22 cellular contexts compared by ENCODE assay signal in the genomic region with DNA sequence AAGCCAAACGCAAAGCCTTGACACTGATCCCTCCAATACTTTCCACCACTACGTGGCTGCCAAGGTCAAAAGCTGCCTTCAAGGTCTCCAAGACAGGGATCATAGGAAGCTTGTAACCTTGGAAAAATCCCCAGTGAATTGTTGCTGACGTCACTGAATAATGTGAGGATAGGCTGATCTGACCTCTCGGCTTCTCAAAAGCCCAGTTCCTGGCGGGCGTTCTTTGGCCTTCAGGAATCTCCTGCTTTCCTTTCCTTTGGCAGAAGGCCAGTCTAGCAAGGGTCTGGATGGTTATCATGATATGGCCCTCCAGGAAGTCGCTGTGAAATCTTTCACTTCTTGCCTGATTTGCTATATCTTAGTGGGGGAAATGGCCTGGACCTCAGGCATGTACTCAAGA.
DNase-seq lines count a peak whose midpoint lies in the region; ATAC-seq and TF ChIP-seq lines count a peak whose summit lies in the region.
"Had no signal": no experiment of that assay in that cellular context is flagged by ENCODE, and none has a peak within 500 bp of the region (broad histone marks: within the 10 kb centered on the region; RNA-seq: fewer than 3 reads in every experiment).

No MANE protein-coding gene starts in this region.

- H3K36me3 ChIP-seq in ACC112 (ENCODE audit: insufficient read depth, low read length) (no peaks in the 10 kb centered on the region), hepatocyte (replicated peaks; ENCODE audit: insufficient read depth, low read depth) (no peaks in the 10 kb centered on the region), prostate gland (no peaks in the 10 kb centered on the region)
- H3K36me3 ChIP-seq: upper lobe of left lung had no signal

- H3K4me2 ChIP-seq in hepatocyte = no peak overlapping the region
- H3K4me2 ChIP-seq: A549 had no signal

- H3K9me2 ChIP-seq in hepatocyte (replicated peaks; ENCODE audit: insufficient read depth) = no peaks in the 10 kb centered on the region

- 73% methylated on average over 7 of the region's 7 CpGs for WGBS in hepatocyte (ENCODE audit: low lambda C conversion rate, missing lambda C conversion rate)
- 77% methylated on average over 7 of the region's 7 CpGs for WGBS in prostate gland

- H2AFZ ChIP-seq in ACC112 (ENCODE audit: low read length, unreplicated experiment) = no peak overlapping the region
- H2AFZ ChIP-seq in hepatocyte = no peak overlapping the region

- TF ChIP-seq CTCF in hepatocyte (IDR thresholded peaks at IDR 0.05; ENCODE audit: poor library complexity) = no peak
- TF ChIP-seq CTCF in prostate gland (IDR thresholded peaks at IDR 0.05) = no peak

- H4K20me1 ChIP-seq in hepatocyte (ENCODE audit: insufficient read depth, poor library complexity, severe bottlenecking) = no peaks in the 10 kb centered on the region

- no peaks in the 10 kb centered on the region for H3K9me3 ChIP-seq in hepatocyte (ENCODE audit: low read depth)
- no peaks in the 10 kb centered on the region for H3K9me3 ChIP-seq in prostate gland
- H3K9me3 ChIP-seq: A549, upper lobe of left lung had no signal

- H3K4me3 ChIP-seq in ACC112 (ENCODE audit: low read depth, low read length) (no peak overlapping the region), hepatocyte (no peak overlapping the region), prostate gland (no peak overlapping the region)
- H3K4me3 ChIP-seq: A549, lung, upper lobe of left lung had no signal

- H3K27me3 ChIP-seq in ACC112 (ENCODE audit: insufficient read depth, low read length) = no peaks in the 10 kb centered on the region
- no peaks in the 10 kb centered on the region for H3K27me3 ChIP-seq in hepatocyte
- H3K27me3 ChIP-seq in prostate gland (replicated peaks; ENCODE audit: insufficient read depth) = no peaks in the 10 kb centered on the region
- H3K27me3 ChIP-seq: upper lobe of left lung had no signal

- intact Hi-C loops in prostate gland (cut with DNase I) = no loop called here

- H3K79me2 ChIP-seq in ACC112 (ENCODE audit: control insufficient read depth, insufficient read depth, low read length, unreplicated experiment) = no peaks in the 10 kb centered on the region
- H3K79me2 ChIP-seq in hepatocyte = no peaks in the 10 kb centered on the region

- H3K4me1 ChIP-seq in ACC112 (ENCODE audit: control insufficient read depth, insufficient read depth, low read length, unreplicated experiment) (peaks cover 41% of the 10 kb centered on the region), hepatocyte (ENCODE audit: insufficient read depth) (peaks cover 34% of the 10 kb centered on the region), prostate gland (replicated peaks) (peaks cover 2% of the 10 kb centered on the region)

- H3K27ac ChIP-seq in ACC112 (ENCODE audit: low read depth, low read length) (peak overlapping the region; percentile 70), hepatocyte (peak overlapping the region; percentile 86), prostate gland (peak overlapping the region; percentile 53 to 74)
- H3K27ac ChIP-seq: A549 had no signal

- TF ChIP-seq POLR2A in prostate gland (IDR thresholded peaks at IDR 0.05) = no peak

- DNase-seq in dermis blood vessel endothelial cell (peak; percentile 71), hepatocyte (ENCODE audit: low spot score) (peak; percentile 38), prostate gland (ENCODE audit: low spot score) (no peak), NCI-H1694 treated with DMSO at 0.1 percent for 48 hours (lab: John Stamatoyannopoulos, UW) (no peak), UCSD-AML1 (lab: John Stamatoyannopoulos, UW; ENCODE audit: unreplicated experiment) (no peak), SHP77 treated with DMSO at 0.1 percent for 48 hours (lab: John Stamatoyannopoulos, UW) (no peak)
- DNase-seq: activated T-cell treated with anti-CD3 and anti-CD28 coated beads, Interleukin-2, amount 50 U/mL, for 48 hours; cerebellar nuclear complex; effector CD8-positive, alpha-beta T cell; EL; immature natural killer cell; naive B cell; NCI-H510A treated with DMSO at 0.1 percent for 48 hours; stimulated activated CD4-positive, alpha-beta T cell treated with anti-CD3 and anti-CD28 coated beads, Interleukin-2, amount 100 ng/mL, for 48 hours; stimulated activated naive CD8-positive, alpha-beta T cell treated with anti-CD3 and anti-CD28 coated beads, Interleukin-15, Interleukin-2, amounts not matched to agents 100 U/mL and 50 U/mL, for 24 hours; upper lobe of left lung had no signal

- no peak for ATAC-seq in GM19467 (IDR thresholded peaks at IDR 0.05; ENCODE audit: unreplicated experiment)
- ATAC-seq: A549; activated CD4-positive, CD25-positive, alpha-beta regulatory T cell treated with anti-CD3 and anti-CD28 coated beads, Interleukin-2, amount 50 U/mL, for 24 hours; esophagus mucosa; stimulated activated naive CD8-positive, alpha-beta T cell treated with anti-CD3 and anti-CD28 coated beads, Interleukin-15, Interleukin-2, amounts not matched to agents 100 U/mL and 50 U/mL, for 24 hours had no signal

Comparison
In these comparisons a context has a peak if more than half of its experiments do, and no peak if none do; other contexts are left out.
1. DNase-seq: peak in dermis blood vessel endothelial cell (single experiment) and hepatocyte (single experiment); none in prostate gland (single experiment), NCI-H1694 treated with DMSO at 0.1 percent for 48 hours (single experiment), UCSD-AML1 (single experiment) and SHP77 treated with DMSO at 0.1 percent for 48 hours (single experiment).
2. Peak in every context shown above with its lines, with median percentiles within 50 percentile points of each other: H3K27ac ChIP-seq.